ENCODE assay signal across 12 cellular contexts in genomic region chr7:120402368-120402767, GRCh38.
DNase-seq lines count a peak whose midpoint lies in the region; ATAC-seq, FAIRE-seq and TF ChIP-seq lines count a peak whose summit lies in the region.
"Had no signal": no experiment of that assay in that cellular context is flagged by ENCODE, and none has a peak within 500 bp of the region (broad histone marks: within the 10 kb centered on the region; RNA-seq: fewer than 3 reads in every experiment).

No MANE protein-coding gene starts in this region.

- no peak overlapping the region for H3K27ac Mint-ChIP-seq in HFFc6
- H3K27ac Mint-ChIP-seq: activated CD8-positive, alpha-beta T cell treated with anti-CD3 and anti-CD28 coated beads, Interleukin-2, amount 10 ng/mL, durations not matched to agents 7 days and 5 days had no signal

- peaks cover 19% of the 10 kb centered on the region for H3K9me3 Mint-ChIP-seq in HFFc6

- DNase-seq in GM12892 (ENCODE audit: insufficient read length) (no peak), epithelial cell of prostate (ENCODE audit: low read depth, low spot score) (peak; percentile 61), HFFc6 (no peak), epidermal melanocyte (ENCODE audit: insufficient read length, low spot score) (no peak), HuH-7 (ENCODE audit: low spot score) (no peak), GM13976 (ENCODE audit: low spot score) (no peak)
- DNase-seq: activated CD8-positive, alpha-beta T cell treated with anti-CD3 and anti-CD28 coated beads, Interleukin-2, amount 10 ng/mL, durations not matched to agents 7 days and 5 days; NCI-H524 had no signal

- no peak for TF ChIP-seq POLR2A in GM12892 (IDR thresholded peaks at IDR 0.05; ENCODE audit: low read depth, low read length)

- H3K27ac ChIP-seq in epithelial cell of prostate = peak overlapping the region; percentile 83
- H3K27ac ChIP-seq: BLaER1 treated with 17β-estradiol and CSF1 and Interleukin-3, amounts not matched to agents 10 nM and 100 nM; HL-60 had no signal

- ATAC-seq in GM21515 (IDR thresholded peaks at IDR 0.05; ENCODE audit: unreplicated experiment) (peak; percentile 63), HG03342 (IDR thresholded peaks at IDR 0.05; ENCODE audit: unreplicated experiment) (peak; percentile 55)
- ATAC-seq: activated CD8-positive, alpha-beta T cell treated with anti-CD3 and anti-CD28 coated beads, Interleukin-2, amount 10 ng/mL, durations not matched to agents 7 days and 5 days had no signal

- no peaks in the 10 kb centered on the region for H3K36me3 Mint-ChIP-seq in HFFc6 (ENCODE audit: low read depth)

- in situ Hi-C loops in GM13976 (cut with MboI; ENCODE audit: low sequenced_read_pairs, unreplicated experiment) = no loop called here

- H3K4me3 Mint-ChIP-seq in HFFc6 = no peak overlapping the region
- H3K4me3 Mint-ChIP-seq: activated CD8-positive, alpha-beta T cell treated with anti-CD3 and anti-CD28 coated beads, Interleukin-2, amount 10 ng/mL, durations not matched to agents 7 days and 5 days had no signal

- H3K27me3 Mint-ChIP-seq in HFFc6 (ENCODE audit: insufficient read depth) = no peaks in the 10 kb centered on the region

- no peaks in the 10 kb centered on the region for H3K4me1 Mint-ChIP-seq in HFFc6 (ENCODE audit: low read depth)

- no peak for TF ChIP-seq CTCF in HFFc6 (IDR thresholded peaks at IDR 0.05)
- TF ChIP-seq CTCF in GM13976 (IDR thresholded peaks at IDR 0.05; ENCODE audit: borderline replicate concordance, control extremely low read depth, extremely low read depth, insufficient read depth, missing control alignments) = no peak

- FAIRE-seq in GM12892 (lab: Jason Lieb, UNC) = peak; percentile 95
